ENCODE assay signal across 12 cellular contexts in genomic region chr1:173392895-173393654, GRCh38.
DNase-seq lines count a peak whose midpoint lies in the region; ATAC-seq, FAIRE-seq and TF ChIP-seq lines count a peak whose summit lies in the region.
"Had no signal": no experiment of that assay in that cellular context is flagged by ENCODE, and none has a peak within 500 bp of the region (broad histone marks: within the 10 kb centered on the region; RNA-seq: fewer than 3 reads in every experiment).

No MANE protein-coding gene starts in this region.

- H3K4me1 ChIP-seq in left lung = no peaks in the 10 kb centered on the region

- no peak overlapping the region for H3K4me3 Mint-ChIP-seq in naive thymus-derived CD8-positive, alpha-beta T cell
- H3K4me3 Mint-ChIP-seq: CD4-positive, CD25-positive, alpha-beta regulatory T cell had no signal

- H3K4me3 ChIP-seq in AG04449 (ENCODE audit: low read depth, low read length) = no peak overlapping the region
- H3K4me3 ChIP-seq in left lung = no peak overlapping the region
- H3K4me3 ChIP-seq: skin epidermis had no signal

- H3K27ac Mint-ChIP-seq in naive thymus-derived CD8-positive, alpha-beta T cell = no peak overlapping the region

- FAIRE-seq in frontal cortex (lab: Jason Lieb, UNC) = no peak

- H3K27me3 Mint-ChIP-seq in naive thymus-derived CD8-positive, alpha-beta T cell = no peaks in the 10 kb centered on the region
- H3K27me3 Mint-ChIP-seq: CD4-positive, CD25-positive, alpha-beta regulatory T cell had no signal

- DNase-seq in AG04449 (ENCODE audit: low read depth, low spot score) = peak; percentile 77
- DNase-seq in HT1080 (ENCODE audit: low read depth) = peak; percentile 95
- DNase-seq in dermis microvascular lymphatic vessel endothelial cell (ENCODE audit: low read depth in 2 of 2) = peak; percentile 67 to 74
- DNase-seq in left lung = no peak
- DNase-seq in frontal cortex (ENCODE audit: low spot score in 2 of 2) = no peak
- DNase-seq in naive thymus-derived CD8-positive, alpha-beta T cell = no peak
- DNase-seq: CD4-positive, CD25-positive, alpha-beta regulatory T cell; NCI-H1417 had no signal

- no peaks in the 10 kb centered on the region for H3K36me3 ChIP-seq in left lung

- peaks cover 0 to 10% (median 5%) of the 10 kb centered on the region in 3 donors for H3K36me3 Mint-ChIP-seq in naive thymus-derived CD8-positive, alpha-beta T cell

- CTCF ChIA-PET in AG04449 (lab: Yijun Ruan, JAX) = interaction anchor here (0.7 to 1.9 kb wide), 5 partner anchors 9 to 648 kb away, joined by 3 to 7 read pairs (median 3); no protein-coding TSS in a partner anchor

- H3K4me1 Mint-ChIP-seq in naive thymus-derived CD8-positive, alpha-beta T cell = peaks cover 0 to 6% (median 0%) of the 10 kb centered on the region in 4 donors
- H3K4me1 Mint-ChIP-seq: CD4-positive, CD25-positive, alpha-beta regulatory T cell had no signal

- no peaks in the 10 kb centered on the region for H3K9me3 ChIP-seq in left lung

- H3K9me3 Mint-ChIP-seq in naive thymus-derived CD8-positive, alpha-beta T cell = no peaks in the 10 kb centered on the region
- H3K9me3 Mint-ChIP-seq: CD4-positive, CD25-positive, alpha-beta regulatory T cell had no signal

- POLR2A ChIA-PET in AG04449 (lab: Yijun Ruan, JAX) = interaction anchor here (0.6 to 0.7 kb wide), 2 partner anchors 10 to 989 kb away, joined by 3 read pairs; no protein-coding TSS in a partner anchor
- POLR2A ChIA-PET in naive thymus-derived CD8-positive, alpha-beta T cell (lab: Charles Lee) = no interaction called here

- ATAC-seq in left lung = peak; percentile 36
- no peak for ATAC-seq in GM18511 (IDR thresholded peaks at IDR 0.05; ENCODE audit: unreplicated experiment)
- no peak for ATAC-seq in naive thymus-derived CD8-positive, alpha-beta T cell
- ATAC-seq in GM19452 (IDR thresholded peaks at IDR 0.05; ENCODE audit: unreplicated experiment) = no peak

- no peak overlapping the region for H3K27ac ChIP-seq in left lung
- H3K27ac ChIP-seq: VCaP had no signal

- TF ChIP-seq CTCF in AG04449 (IDR thresholded peaks at IDR 0.05; ENCODE audit: insufficient read depth, low read length, missing control alignments) (no peak), left lung (IDR thresholded peaks at IDR 0.05) (no peak)

- intact Hi-C loops in left lung (cut with DNase I) = no loop called here

- no peaks in the 10 kb centered on the region for H3K27me3 ChIP-seq in left lung

Comparison
In these comparisons a context has a peak if more than half of its experiments do, and no peak if none do; other contexts are left out.
1. DNase-seq: peak in AG04449 (single experiment), HT1080 (single experiment) and dermis microvascular lymphatic vessel endothelial cell (2 of 2); none in left lung (0 of 2), frontal cortex (0 of 2) and naive thymus-derived CD8-positive, alpha-beta T cell (0 of 10).